8 cellular contexts compared by ENCODE assay signal in the genomic region with DNA sequence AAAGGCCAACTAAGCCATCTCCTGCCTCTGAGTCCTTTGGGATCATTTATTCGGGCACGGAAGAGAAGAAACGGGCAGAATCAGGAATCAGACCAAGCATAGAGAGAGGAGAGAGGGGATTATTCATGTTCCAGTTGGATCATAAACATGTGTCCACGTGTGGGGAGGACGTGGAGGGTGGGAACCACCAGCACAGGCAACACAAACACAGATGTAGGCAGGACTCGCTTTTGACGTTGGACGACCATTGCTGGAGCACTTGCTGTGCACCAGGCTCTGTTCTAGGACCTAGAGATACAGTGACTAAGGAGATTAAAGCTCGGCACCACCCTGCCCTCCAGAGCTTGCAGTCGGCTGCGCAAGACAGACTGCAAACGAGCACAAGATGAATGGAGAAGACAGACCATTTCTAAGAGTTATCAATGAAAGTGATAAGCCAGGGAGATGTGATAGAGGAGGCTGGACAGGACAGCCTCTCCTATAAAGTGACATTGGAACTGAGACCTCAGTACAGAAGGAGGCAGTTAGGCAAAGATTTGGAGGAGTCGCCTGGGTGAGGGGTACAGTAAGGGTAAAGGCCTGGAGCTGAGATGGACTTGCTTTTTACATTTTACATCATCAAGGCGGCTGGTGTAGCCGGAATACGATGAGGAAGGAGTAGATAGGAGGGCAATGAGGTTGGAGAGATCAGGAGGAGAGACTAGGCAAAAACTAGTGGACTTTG. TPM values are rescaled to one million over a fixed set of nuclear protein-coding genes. Genes with fewer than 3 reads are reported as not detected.
DNase-seq lines count a peak whose midpoint lies in the region; ATAC-seq and TF ChIP-seq lines count a peak whose summit lies in the region.

No MANE protein-coding gene starts in this region.

- H3K27ac Mint-ChIP-seq in CD8-positive, alpha-beta T cell: peak overlapping the region; percentile 97
- no peak overlapping the region for H3K27ac Mint-ChIP-seq in chondrocyte (ENCODE audit: unreplicated experiment)
- peak overlapping the region; percentile 89 to 99 (median 97) for H3K27ac Mint-ChIP-seq in naive thymus-derived CD8-positive, alpha-beta T cell

- peak overlapping the region; percentile 57 for H3K4me3 ChIP-seq in CD8-positive, alpha-beta T cell (ENCODE audit: low read depth, low read length)
- H3K4me3 ChIP-seq in LNCaP clone FGC (ENCODE audit: low read depth, low read length): peak overlapping the region; percentile 48

- peaks cover 4% of the 10 kb centered on the region for H3K36me3 ChIP-seq in CD8-positive, alpha-beta T cell (ENCODE audit: insufficient read depth, low read length)

- H3K4me3 Mint-ChIP-seq in CD8-positive, alpha-beta T cell: peak overlapping the region; percentile 87
- peak overlapping the region; percentile 65 for H3K4me3 Mint-ChIP-seq in chondrocyte (ENCODE audit: unreplicated experiment)
- H3K4me3 Mint-ChIP-seq in naive thymus-derived CD8-positive, alpha-beta T cell: peak overlapping the region; percentile 88 to 99 (median 96)

- H3K36me3 Mint-ChIP-seq in CD8-positive, alpha-beta T cell: peaks cover 25% of the 10 kb centered on the region
- no peaks in the 10 kb centered on the region for H3K36me3 Mint-ChIP-seq in chondrocyte (ENCODE audit: low read depth)
- H3K36me3 Mint-ChIP-seq in naive thymus-derived CD8-positive, alpha-beta T cell: peaks cover 0 to 15% (median 2%) of the 10 kb centered on the region in 3 donors

- H3K27ac ChIP-seq in CD8-positive, alpha-beta T cell (ENCODE audit: low read depth, low read length): peak overlapping the region; percentile 84

- POLR2A ChIA-PET in CD8-positive, alpha-beta T cell (lab: Charles Lee): interaction anchor here (0.5 to 1.2 kb wide), 3 partner anchors 29 to 112 kb away, joined by 3 read pairs; a partner anchor contains a TSS
- POLR2A ChIA-PET in naive thymus-derived CD8-positive, alpha-beta T cell (lab: Charles Lee): interaction anchor here (0.7 to 5.0 kb wide), 9 partner anchors 8 to 124 kb away, joined by 3 to 54 read pairs (median 5); a partner anchor contains a TSS

- ATAC-seq in CD8-positive, alpha-beta T cell: no peak
- ATAC-seq in naive thymus-derived CD8-positive, alpha-beta T cell: no peak
- no peak for ATAC-seq in GM19397 (IDR thresholded peaks at IDR 0.05; ENCODE audit: unreplicated experiment)
- no peak for ATAC-seq in GM18909 (IDR thresholded peaks at IDR 0.05; ENCODE audit: poor library complexity, unreplicated experiment)

- H3K9me3 Mint-ChIP-seq in CD8-positive, alpha-beta T cell: no peaks in the 10 kb centered on the region
- H3K9me3 Mint-ChIP-seq in chondrocyte (ENCODE audit: low read depth): no peaks in the 10 kb centered on the region
- no peaks in the 10 kb centered on the region for H3K9me3 Mint-ChIP-seq in naive thymus-derived CD8-positive, alpha-beta T cell

- H3K27me3 ChIP-seq in CD8-positive, alpha-beta T cell (ENCODE audit: insufficient read depth, low read length): no peaks in the 10 kb centered on the region

- H3K4me1 ChIP-seq in CD8-positive, alpha-beta T cell (ENCODE audit: insufficient read depth, low read length): peaks cover 35% of the 10 kb centered on the region

- H3K27me3 Mint-ChIP-seq in CD8-positive, alpha-beta T cell (ENCODE audit: low read depth): no peaks in the 10 kb centered on the region
- peaks cover 8% of the 10 kb centered on the region for H3K27me3 Mint-ChIP-seq in chondrocyte (ENCODE audit: low read depth)
- no peaks in the 10 kb centered on the region for H3K27me3 Mint-ChIP-seq in naive thymus-derived CD8-positive, alpha-beta T cell

- TF ChIP-seq CTCF in CD8-positive, alpha-beta T cell (IDR thresholded peaks at IDR 0.05): no peak
- TF ChIP-seq CTCF in LNCaP clone FGC (IDR thresholded peaks at IDR 0.05; ENCODE audit: control insufficient read depth, extremely low read depth, insufficient read depth) (no peak), chondrocyte (IDR thresholded peaks at IDR 0.05) (no peak), GM10266 (IDR thresholded peaks at IDR 0.05; ENCODE audit: control insufficient read depth, insufficient read depth, low read depth, missing control alignments) (no peak)

- intact Hi-C loops in CD8-positive, alpha-beta T cell (cut with DNase I, micrococcal nuclease): loop anchor here (1.0 to 10.0 kb wide), 9 partner anchors 13 to 394 kb away; a partner anchor contains a TSS

- H3K4me1 Mint-ChIP-seq in CD8-positive, alpha-beta T cell (ENCODE audit: low read depth): peaks cover 40% of the 10 kb centered on the region
- peaks cover 19% of the 10 kb centered on the region for H3K4me1 Mint-ChIP-seq in chondrocyte (ENCODE audit: low read depth)
- H3K4me1 Mint-ChIP-seq in naive thymus-derived CD8-positive, alpha-beta T cell: peaks cover 17 to 55% (median 31%) of the 10 kb centered on the region in 4 donors

- DNase-seq in CD8-positive, alpha-beta T cell: no peak
- DNase-seq in LNCaP clone FGC (ENCODE audit: low read depth) (no peak), chondrocyte (ENCODE audit: low spot score) (no peak), GM10266 (ENCODE audit: extremely low spot score) (no peak), NCI-H187 (lab: John Stamatoyannopoulos, UW) (no peak)
- peak in 1 of 10 donors; percentile 10 for DNase-seq in naive thymus-derived CD8-positive, alpha-beta T cell

- no peaks in the 10 kb centered on the region for H3K9me3 ChIP-seq in CD8-positive, alpha-beta T cell (ENCODE audit: low read length)

- CTCF ChIA-PET in CD8-positive, alpha-beta T cell (lab: Charles Lee): interaction anchor here (1.0 kb wide), 1 partner anchor 29 kb away, joined by 3 read pairs; no protein-coding TSS in a partner anchor

RNA-seq across cellular contexts. Expression of a gene that starts 0.7 kb away (rescaled TPM):
- 10 to 100 TPM; 33.5 to 38.8 TPM for total RNA-seq in CD8-positive, alpha-beta T cell
- total RNA-seq in chondrocyte: 0.41 to 0.52 TPM in 2 of 3 replicates, not detected in the other
- 10 to 100 TPM; 45.8 to 46.5 TPM for total RNA-seq in naive thymus-derived CD8-positive, alpha-beta T cell
- polyA plus RNA-seq in naive thymus-derived CD8-positive, alpha-beta T cell: 10 to 100 TPM; 23.0 to 47.3 (median 35.7) TPM

RNA-seq across cellular contexts. Expression of a gene that starts 6.0 kb away (rescaled TPM):
- total RNA-seq in CD8-positive, alpha-beta T cell: 10 to 100 TPM; 68.3 to 75.5 TPM
- total RNA-seq in chondrocyte: not detected in 3 replicates
- total RNA-seq in naive thymus-derived CD8-positive, alpha-beta T cell: 10 to 100 TPM; 79.5 to 85.0 TPM
- polyA plus RNA-seq in naive thymus-derived CD8-positive, alpha-beta T cell: 10 to 100 TPM; 18.7 to 27.9 (median 19.9) TPM

RNA-seq across cellular contexts. Expression of a gene that starts 27.0 kb away (rescaled TPM):
- total RNA-seq in CD8-positive, alpha-beta T cell: 1 to 10 TPM; 1.1 to 1.7 TPM
- total RNA-seq in chondrocyte: 81.6 to 107 TPM (median 103 TPM) in 3 replicates
- total RNA-seq in naive thymus-derived CD8-positive, alpha-beta T cell: 1 to 10 TPM; 4.5 to 5.3 TPM
- 1 to 10 TPM in 1 of 3 donors, under 1 TPM in 2; 0.64 to 1.0 (median 0.97) TPM for polyA plus RNA-seq in naive thymus-derived CD8-positive, alpha-beta T cell

RNA-seq across cellular contexts. Expression of a gene that starts 29.1 kb away (rescaled TPM):
- total RNA-seq in CD8-positive, alpha-beta T cell: 10 to 100 TPM; 31.9 to 33.1 TPM
- total RNA-seq in chondrocyte: 38.4 to 42.4 TPM (median 39.8 TPM) in 3 replicates
- 10 to 100 TPM; 56.8 to 58.3 TPM for total RNA-seq in naive thymus-derived CD8-positive, alpha-beta T cell
- 10 to 100 TPM; 51.0 to 77.1 (median 58.0) TPM for polyA plus RNA-seq in naive thymus-derived CD8-positive, alpha-beta T cell

RNA-seq across cellular contexts. Expression of a gene that starts 46.1 kb away (rescaled TPM):
- not detected for total RNA-seq in CD8-positive, alpha-beta T cell
- 0.77 TPM in 1 of 3 replicates, not detected in the others for total RNA-seq in chondrocyte
- 1 to 10 TPM in 1 of 2 experiments, under 1 TPM in 1; 0.80 to 2.4 TPM for total RNA-seq in naive thymus-derived CD8-positive, alpha-beta T cell
- polyA plus RNA-seq in naive thymus-derived CD8-positive, alpha-beta T cell: not detected

Comparison
In these comparisons a context has a peak if more than half of its experiments do, and no peak if none do; other contexts are left out.
1. RNA of a gene that starts 0.7 kb away (total RNA-seq): 45.8 to 46.5 TPM in naive thymus-derived CD8-positive, alpha-beta T cell and 33.5 to 38.8 TPM in CD8-positive, alpha-beta T cell; 0.41 to 0.52 TPM in chondrocyte; every median in the first group is over 10 times any median in the second.
2. RNA of a gene that starts 6.0 kb away (total RNA-seq): 79.5 to 85.0 TPM in naive thymus-derived CD8-positive, alpha-beta T cell and 68.3 to 75.5 TPM in CD8-positive, alpha-beta T cell; not detected in chondrocyte; every median in the first group is over 10 times any median in the second.
3. RNA of a gene that starts 27.0 kb away (total RNA-seq): 81.6 to 107 TPM in chondrocyte; 4.5 to 5.3 TPM in naive thymus-derived CD8-positive, alpha-beta T cell and 1.1 to 1.7 TPM in CD8-positive, alpha-beta T cell; every median in the first group is over 10 times any median in the second.
4. Peak in every context shown above with its lines, with median percentiles within 50 percentile points of each other: H3K4me3 Mint-ChIP-seq.